Comparison of ENCODE assay signal across 18 cellular contexts in genomic region chr5:32308951-32309350, GRCh38. TPM values are rescaled to one million over a fixed set of nuclear protein-coding genes. Genes with fewer than 3 reads are reported as not detected.
DNase-seq lines count a peak whose midpoint lies in the region; ATAC-seq and TF ChIP-seq lines count a peak whose summit lies in the region.
"Had no signal": no experiment of that assay in that cellular context is flagged by ENCODE, and none has a peak within 500 bp of the region (broad histone marks: within the 10 kb centered on the region; RNA-seq: fewer than 3 reads in every experiment).

No MANE protein-coding gene starts in this region.

- H3K27ac ChIP-seq in body of pancreas (peak overlapping the region; percentile 36 to 90 (median 88)), transverse colon (peak overlapping the region in 3 of 4 donors; percentile 6 to 44 (median 36))
- H3K27ac ChIP-seq: 22Rv1, RWPE1 had no signal

- intact Hi-C loops in body of pancreas (cut with DNase I) = no loop called here
- intact Hi-C loops in transverse colon (cut with DNase I; ENCODE audit: low total_unique reads) = no loop called here

- TF ChIP-seq CTCF in body of pancreas (IDR thresholded peaks at IDR 0.05) (no peak), transverse colon (IDR thresholded peaks at IDR 0.05) (no peak)

- H3K4me3 ChIP-seq in body of pancreas = no peak overlapping the region
- H3K4me3 ChIP-seq in transverse colon = no peak overlapping the region
- H3K4me3 ChIP-seq: mucosa of descending colon had no signal

- in situ Hi-C loops in transverse colon (cut with MboI; ENCODE audit: low pct_ligation_motif_present in 1 of 4, low pct_unique_long_range_greater_than_20kb in 1 of 4, low sequenced_read_pairs in 3 of 4) = no loop called here

- TF ChIP-seq POLR2A in body of pancreas (IDR thresholded peaks at IDR 0.05) (no peak), transverse colon (IDR thresholded peaks at IDR 0.05) (no peak)

- H3K27me3 ChIP-seq in body of pancreas (no peaks in the 10 kb centered on the region), transverse colon (no peaks in the 10 kb centered on the region)

- ATAC-seq in body of pancreas (no peak), HG02642 (IDR thresholded peaks at IDR 0.05; ENCODE audit: poor library complexity, unreplicated experiment) (no peak)
- ATAC-seq: mucosa of descending colon had no signal

- H3K36me3 ChIP-seq in body of pancreas (replicated peaks in 1 of 2; ENCODE audit: insufficient read depth in 1 of 2, low read depth in 2 of 2) = no peaks in the 10 kb centered on the region
- no peaks in the 10 kb centered on the region for H3K36me3 ChIP-seq in transverse colon

- H3K4me1 ChIP-seq in body of pancreas (peaks cover 85% of the 10 kb centered on the region), transverse colon (peaks cover 12 to 48% (median 33%) of the 10 kb centered on the region in 4 donors)

- DNase-seq in NOMO-1 treated with DMSO at 0.1 percent for 48 hours (lab: John Stamatoyannopoulos, UW; ENCODE audit: unreplicated experiment) (peak; percentile 48), NOMO-1 treated with dmso at 0.1 percent for 144 hours (lab: John Stamatoyannopoulos, UW; ENCODE audit: unreplicated experiment) (no peak), body of pancreas (no peak), myocyte (ENCODE audit: low read depth) (peak; percentile 65), transverse colon (no peak), EL (no peak), activated gamma-delta T cell treated with Interleukin-2 at 50 U/mL for 16 hours (no peak)
- DNase-seq: activated CD4-positive, alpha-beta T cell treated with anti-CD3 and anti-CD28 coated beads, Interleukin-2, amount 10 ng/mL, durations not matched to agents 7 days and 5 days; activated T-cell treated with anti-CD3 and anti-CD28 coated beads, Interleukin-2, amount 50 U/mL, for 48 hours; effector memory CD4-positive, alpha-beta T cell; KG1; mucosa of descending colon; NCI-H1694 treated with DMSO at 0.1 percent for 48 hours; NCI-H524 treated with DMSO at 0.1 percent for 48 hours; stimulated activated CD4-positive, alpha-beta T cell treated with anti-CD3 and anti-CD28 coated beads, Interleukin-2, amount 100 ng/mL, for 48 hours had no signal

- no peak for TF ChIP-seq EP300 in transverse colon (IDR thresholded peaks at IDR 0.05; ENCODE audit: low read depth)

- H3K9me3 ChIP-seq in body of pancreas = no peaks in the 10 kb centered on the region
- no peaks in the 10 kb centered on the region for H3K9me3 ChIP-seq in transverse colon
- H3K9me3 ChIP-seq: mucosa of descending colon had no signal

- WGBS in body of pancreas, 2 donors = 19 to 32% methylated on average over 3 of the region's 3 CpGs
- 43 to 55% methylated on average over 2 to 3 of the region's 3 CpGs for WGBS in transverse colon (ENCODE audit: low coverage in 1 of 2), 2 donors

RNA-seq across cellular contexts. Expression of gene MTMR12, which starts 3.8 kb away (rescaled TPM):
- 10 to 100 TPM; 31.1 to 65.6 TPM for total RNA-seq in body of pancreas
- total RNA-seq in myocyte = 21.8 and 22.5 TPM in 2 replicates
- polyA plus RNA-seq in myocyte (2012) = 10.8 TPM
- total RNA-seq in transverse colon = 10 to 100 TPM; 10.1 to 27.9 (median 16.1) TPM

Comparison
In these comparisons a context has a peak if more than half of its experiments do, and no peak if none do; other contexts are left out.
1. DNase-seq: peak in NOMO-1 treated with DMSO at 0.1 percent for 48 hours (single experiment) and myocyte (single experiment); none in NOMO-1 treated with dmso at 0.1 percent for 144 hours (single experiment), body of pancreas (0 of 4), transverse colon (single experiment), EL (single experiment) and activated gamma-delta T cell treated with Interleukin-2 at 50 U/mL for 16 hours (single experiment).